ENCODE assay signal across 1 cellular context in the genomic region with DNA sequence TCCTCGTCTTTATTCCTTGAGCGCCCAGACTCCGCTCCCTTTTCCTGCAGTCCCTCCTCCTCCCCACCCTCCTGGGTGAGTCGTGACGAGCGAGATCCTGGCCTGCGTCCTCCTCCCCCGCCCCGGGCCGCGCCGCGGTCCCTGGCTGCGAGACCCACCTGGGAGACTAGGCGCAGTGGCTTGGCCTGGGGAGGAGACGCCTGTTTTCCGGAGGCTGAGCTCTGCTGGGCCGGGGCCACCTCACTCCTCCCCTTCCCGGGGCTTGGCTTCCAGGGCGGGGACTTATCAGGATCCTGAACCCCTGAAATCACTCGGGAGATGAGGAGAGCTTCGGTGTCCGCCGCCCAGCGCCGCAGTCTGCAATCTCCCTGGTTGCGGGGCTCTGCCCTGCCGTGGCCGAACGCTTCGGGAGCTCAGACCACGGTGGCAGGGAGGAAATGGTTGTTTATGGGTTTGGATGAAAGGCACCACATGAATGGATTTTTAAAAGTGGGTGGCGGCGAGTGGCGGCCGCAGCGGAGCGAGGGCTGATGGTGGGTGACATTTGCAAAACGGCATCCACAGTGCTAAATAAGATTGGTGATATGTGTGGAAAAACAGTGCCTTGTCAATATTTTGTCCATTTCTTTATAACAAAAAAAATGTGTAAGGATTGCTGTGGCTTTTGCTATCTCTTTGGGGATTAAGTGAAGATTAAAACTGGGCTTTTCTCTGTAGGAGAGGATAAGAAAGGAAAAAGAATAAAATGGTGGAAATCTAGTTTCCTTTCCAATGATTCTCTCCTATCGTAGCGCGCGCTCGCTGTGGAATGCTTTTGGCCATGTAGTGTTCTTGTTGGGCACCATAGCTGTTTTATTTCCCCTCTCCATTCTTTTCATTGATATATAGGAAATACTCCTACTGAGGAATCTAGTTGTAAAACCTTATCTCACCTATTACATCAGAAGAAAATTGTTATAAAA.
TF ChIP-seq lines count a peak whose summit lies in the region.

No MANE protein-coding gene starts in this region.

TF ChIP-seq in GM23338, 12 proteins besides CTCF, POLR2A, EP300 and RAD21 (continued from another document):
- TF ChIP-seq ETS1 (IDR thresholded peaks at IDR 0.05) (no peak), ZNF462 (CRISPR knock-in tag; IDR thresholded peaks at IDR 0.05) (no peak), EZH2 (IDR thresholded peaks at IDR 0.05; ENCODE audit: low read depth, unreplicated experiment) (no peak)
